22 cellular contexts compared by ENCODE assay signal in genomic region chr1:232335261-232335660, GRCh38.
DNase-seq lines count a peak whose midpoint lies in the region; ATAC-seq and TF ChIP-seq lines count a peak whose summit lies in the region.
"Had no signal": no experiment of that assay in that cellular context is flagged by ENCODE, and none has a peak within 500 bp of the region (broad histone marks: within the 10 kb centered on the region; RNA-seq: fewer than 3 reads in every experiment).

No MANE protein-coding gene starts in this region.

- no peaks in the 10 kb centered on the region for H3K4me1 ChIP-seq in osteoblast (ENCODE audit: insufficient read depth, low read length)

- peaks cover 25% of the 10 kb centered on the region for H3K27me3 Mint-ChIP-seq in activated naive CD4-positive, alpha-beta T cell treated with anti-CD3 and anti-CD28 coated beads for 36 hours (ENCODE audit: low read depth)
- H3K27me3 Mint-ChIP-seq in glutamatergic neuron (ENCODE audit: unreplicated experiment), result peaks cover 6% of the 10 kb centered on the region

- no peaks in the 10 kb centered on the region for H3K36me3 Mint-ChIP-seq in activated naive CD4-positive, alpha-beta T cell treated with anti-CD3 and anti-CD28 coated beads for 36 hours (ENCODE audit: low read depth)
- peaks cover 4% of the 10 kb centered on the region for H3K36me3 Mint-ChIP-seq in glutamatergic neuron (ENCODE audit: unreplicated experiment)
- H3K36me3 Mint-ChIP-seq: memory B cell, natural killer cell had no signal

- H2AFZ ChIP-seq in osteoblast (ENCODE audit: low read length), result no peak overlapping the region

- no peak overlapping the region for H3K4me2 ChIP-seq in osteoblast (ENCODE audit: insufficient read depth, low read length)

- ATAC-seq in HG02938 (IDR thresholded peaks at IDR 0.05; ENCODE audit: unreplicated experiment) (no peak), GM19023 (IDR thresholded peaks at IDR 0.05; ENCODE audit: unreplicated experiment) (no peak)

- H3K79me2 ChIP-seq in osteoblast (ENCODE audit: insufficient read depth, low read length), result no peaks in the 10 kb centered on the region

- H3K27ac ChIP-seq in osteoblast (ENCODE audit: low read depth, low read length), result no peak overlapping the region
- H3K27ac ChIP-seq: brain microvascular endothelial cell, SK-N-MC, vagina had no signal

- TF ChIP-seq CTCF in glutamatergic neuron (IDR thresholded peaks at IDR 0.05; ENCODE audit: partially characterized antibody, unreplicated experiment), result no peak
- TF ChIP-seq CTCF in osteoblast (IDR thresholded peaks at IDR 0.05; ENCODE audit: extremely low read depth, low read depth, low read length), result no peak

- H4K20me1 ChIP-seq in osteoblast (ENCODE audit: insufficient read depth, low read length), result no peaks in the 10 kb centered on the region

- DNase-seq in activated CD4-positive, alpha-beta T cell treated with anti-CD3 and anti-CD28 coated beads for 48 hours, result peak; percentile 8
- no peak for DNase-seq in activated CD4-positive, alpha-beta T cell treated with anti-CD3 and anti-CD28 coated beads, Interleukin-2, amount 50 U/mL, for 4 hours
- peak; percentile 96 for DNase-seq in Jurkat, Clone E6-1 (ENCODE audit: low read depth, low spot score)
- DNase-seq in activated naive CD4-positive, alpha-beta T cell treated with anti-CD3 and anti-CD28 coated beads for 36 hours, result peak; percentile 64
- DNase-seq in glutamatergic neuron (no peak), osteoblast (ENCODE audit: insufficient read length, low spot score, missing footprints) (no peak)
- DNase-seq: brain microvascular endothelial cell; cortex of kidney; foreskin fibroblast; GF-D8; hippocampal formation; natural killer cell; NCI-H1092 treated with DMSO at 0.1 percent for 48 hours; NCI-H2081 treated with DMSO at 0.1 percent for 48 hours; NK-92 treated with Interleukin-12 subunit alpha and Interleukin-12 subunit beta, amount 100 ng/mL, for 24 hours; stimulated activated CD4-positive, alpha-beta T cell treated with anti-CD3 and anti-CD28 coated beads, Interleukin-2, amount 100 ng/mL, for 48 hours had no signal

- H3K4me3 Mint-ChIP-seq in activated naive CD4-positive, alpha-beta T cell treated with anti-CD3 and anti-CD28 coated beads for 36 hours, result no peak overlapping the region
- H3K4me3 Mint-ChIP-seq in glutamatergic neuron (ENCODE audit: unreplicated experiment), result no peak overlapping the region
- H3K4me3 Mint-ChIP-seq: memory B cell, natural killer cell had no signal

- H3K27ac Mint-ChIP-seq in activated naive CD4-positive, alpha-beta T cell treated with anti-CD3 and anti-CD28 coated beads for 36 hours, result no peak overlapping the region
- H3K27ac Mint-ChIP-seq in glutamatergic neuron (ENCODE audit: unreplicated experiment), result peak overlapping the region; percentile 46
- H3K27ac Mint-ChIP-seq: memory B cell, natural killer cell, progenitor cell of endocrine pancreas had no signal

- no peaks in the 10 kb centered on the region for H3K9me3 Mint-ChIP-seq in activated naive CD4-positive, alpha-beta T cell treated with anti-CD3 and anti-CD28 coated beads for 36 hours
- H3K9me3 Mint-ChIP-seq in glutamatergic neuron (ENCODE audit: unreplicated experiment), result peaks cover 15% of the 10 kb centered on the region
- H3K9me3 Mint-ChIP-seq: memory B cell, natural killer cell had no signal

- H3K4me3 ChIP-seq in Jurkat, Clone E6-1 (ENCODE audit: low read length), result peak overlapping the region; percentile 18
- no peak overlapping the region for H3K4me3 ChIP-seq in osteoblast (ENCODE audit: insufficient read depth, low read length)
- H3K4me3 ChIP-seq: SK-N-MC, vagina had no signal

- peaks cover 26% of the 10 kb centered on the region for H3K4me1 Mint-ChIP-seq in activated naive CD4-positive, alpha-beta T cell treated with anti-CD3 and anti-CD28 coated beads for 36 hours (ENCODE audit: low read depth)
- H3K4me1 Mint-ChIP-seq in glutamatergic neuron (ENCODE audit: low read depth, unreplicated experiment), result peaks cover 27% of the 10 kb centered on the region
- H3K4me1 Mint-ChIP-seq: memory B cell, natural killer cell had no signal

- H3K27me3 ChIP-seq in osteoblast (ENCODE audit: insufficient read depth, low read length), result no peaks in the 10 kb centered on the region
- H3K27me3 ChIP-seq: brain microvascular endothelial cell, vagina had no signal

- CTCF ChIA-PET in activated naive CD4-positive, alpha-beta T cell treated with anti-CD3 and anti-CD28 coated beads for 36 hours (lab: Charles Lee), result interaction anchor here (1.0 to 1.1 kb wide), 2 partner anchors 27 to 292 kb away, joined by 3 to 5 read pairs; no protein-coding TSS in a partner anchor

- H3K36me3 ChIP-seq in osteoblast (ENCODE audit: insufficient read depth, low read length), result no peaks in the 10 kb centered on the region
- H3K36me3 ChIP-seq: brain microvascular endothelial cell, vagina had no signal

- H3K9me3 ChIP-seq in osteoblast (ENCODE audit: low read depth, low read length), result no peaks in the 10 kb centered on the region
- H3K9me3 ChIP-seq: vagina had no signal

- intact Hi-C loops in activated naive CD4-positive, alpha-beta T cell treated with anti-CD3 and anti-CD28 coated beads for 36 hours (cut with micrococcal nuclease), result loop anchor here (2.0 kb wide), 1 partner anchor 294 kb away; no protein-coding TSS in a partner anchor

Comparison
In these comparisons a context has a peak if more than half of its experiments do, and no peak if none do; other contexts are left out.
1. DNase-seq: peak in activated CD4-positive, alpha-beta T cell treated with anti-CD3 and anti-CD28 coated beads for 48 hours (single experiment), Jurkat, Clone E6-1 (single experiment) and activated naive CD4-positive, alpha-beta T cell treated with anti-CD3 and anti-CD28 coated beads for 36 hours (single experiment); none in activated CD4-positive, alpha-beta T cell treated with anti-CD3 and anti-CD28 coated beads, Interleukin-2, amount 50 U/mL, for 4 hours (0 of 2), glutamatergic neuron (single experiment) and osteoblast (single experiment).